1 cellular context compared by ENCODE assay signal in the genomic region with DNA sequence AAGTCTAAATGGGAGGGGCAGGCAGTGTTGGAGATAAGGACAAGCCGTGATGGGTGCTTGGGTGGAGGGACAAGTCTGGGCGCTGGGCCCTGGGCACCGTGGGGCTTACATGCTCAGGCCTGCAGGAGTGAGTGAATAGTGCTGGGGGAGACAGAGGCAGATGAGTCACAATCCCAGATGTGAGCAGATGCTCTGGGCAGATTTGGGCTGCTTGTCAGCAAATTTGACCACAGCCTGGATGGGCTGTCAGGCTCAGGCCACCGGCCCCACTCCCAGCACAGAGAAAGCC.
TF ChIP-seq lines count a peak whose summit lies in the region.

No MANE protein-coding gene starts in this region.

TF ChIP-seq in HEK293, 187 proteins besides CTCF, POLR2A, EP300 and RAD21 (continued from another document):
- no peak for TF ChIP-seq ZNF555 (tag by site-specific recombination; conservative IDR thresholded peaks at IDR 0.05)
